Comparison of ENCODE assay signal across 11 cellular contexts in the genomic region with DNA sequence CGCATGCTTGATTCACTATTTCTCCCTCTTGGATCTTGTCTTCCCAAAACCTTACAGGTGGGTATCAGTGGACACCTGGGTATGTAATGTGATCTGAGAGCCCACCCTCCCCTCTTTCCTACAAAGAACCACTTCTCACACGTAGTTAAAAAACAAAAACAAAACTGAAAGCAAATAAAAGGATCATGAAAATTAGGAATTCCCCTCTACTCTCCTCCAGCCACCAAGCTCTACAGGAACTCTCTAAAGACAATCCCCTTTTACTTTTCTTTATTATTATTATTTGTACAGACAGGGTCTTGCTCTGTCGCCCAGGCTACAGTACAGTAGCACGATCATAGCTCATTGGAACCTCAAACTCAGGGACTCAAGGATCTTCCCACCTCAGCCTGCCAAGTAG. TPM values are rescaled to one million over a fixed set of nuclear protein-coding genes. Genes with fewer than 3 reads are reported as not detected.
DNase-seq lines count a peak whose midpoint lies in the region; ATAC-seq and TF ChIP-seq lines count a peak whose summit lies in the region.
"Had no signal": no experiment of that assay in that cellular context is flagged by ENCODE, and none has a peak within 500 bp of the region (broad histone marks: within the 10 kb centered on the region; RNA-seq: fewer than 3 reads in every experiment).

No MANE protein-coding gene starts in this region.

- no peaks in the 10 kb centered on the region for H3K27me3 Mint-ChIP-seq in activated T-helper 2 cell treated with anti-CD3 and anti-CD28 coated beads, Interferon-gamma antibody, Interleukin-2, Interleukin-4, amounts not matched to agents 10 μg/mL and 5 μg/mL and 100 μg/mL, durations not matched to agents 14 hours and 24 hours and 36 hours (ENCODE audit: low read depth)

- no peak for TF ChIP-seq CTCF in psoas muscle (IDR thresholded peaks at IDR 0.05)

- H3K4me1 Mint-ChIP-seq in activated T-helper 2 cell treated with anti-CD3 and anti-CD28 coated beads, Interferon-gamma antibody, Interleukin-2, Interleukin-4, amounts not matched to agents 10 μg/mL and 5 μg/mL and 100 μg/mL, durations not matched to agents 14 hours and 24 hours and 36 hours (ENCODE audit: low read depth): peaks cover 42% of the 10 kb centered on the region

- no peaks in the 10 kb centered on the region for H3K36me3 Mint-ChIP-seq in activated T-helper 2 cell treated with anti-CD3 and anti-CD28 coated beads, Interferon-gamma antibody, Interleukin-2, Interleukin-4, amounts not matched to agents 10 μg/mL and 5 μg/mL and 100 μg/mL, durations not matched to agents 14 hours and 24 hours and 36 hours (ENCODE audit: low read depth)

- H3K79me2 ChIP-seq in ACC112 (ENCODE audit: control insufficient read depth, insufficient read depth, low read length, unreplicated experiment): no peaks in the 10 kb centered on the region

- H3K4me3 ChIP-seq in ACC112 (ENCODE audit: low read depth, low read length) (no peak overlapping the region), psoas muscle (no peak overlapping the region)
- H3K4me3 ChIP-seq: ascending aorta had no signal

- H3K27ac Mint-ChIP-seq in activated T-helper 2 cell treated with anti-CD3 and anti-CD28 coated beads, Interferon-gamma antibody, Interleukin-2, Interleukin-4, amounts not matched to agents 10 μg/mL and 5 μg/mL and 100 μg/mL, durations not matched to agents 14 hours and 24 hours and 36 hours: peak overlapping the region; percentile 74

- H3K4me1 ChIP-seq in ACC112 (ENCODE audit: control insufficient read depth, insufficient read depth, low read length, unreplicated experiment) (peaks cover 22% of the 10 kb centered on the region), psoas muscle (no peaks in the 10 kb centered on the region)
- H3K4me1 ChIP-seq: ascending aorta had no signal

- H3K36me3 ChIP-seq in ACC112 (ENCODE audit: insufficient read depth, low read length) (no peaks in the 10 kb centered on the region), psoas muscle (ENCODE audit: insufficient read depth in 1 of 2, low read depth in 1 of 2) (no peaks in the 10 kb centered on the region)
- H3K36me3 ChIP-seq: ascending aorta had no signal

- H2AFZ ChIP-seq in ACC112 (ENCODE audit: low read length, unreplicated experiment): peak overlapping the region; percentile 47

- H3K4me3 Mint-ChIP-seq in activated T-helper 2 cell treated with anti-CD3 and anti-CD28 coated beads, Interferon-gamma antibody, Interleukin-2, Interleukin-4, amounts not matched to agents 10 μg/mL and 5 μg/mL and 100 μg/mL, durations not matched to agents 14 hours and 24 hours and 36 hours (ENCODE audit: low read depth): peak overlapping the region; percentile 58

- H3K27ac ChIP-seq in ACC112 (ENCODE audit: low read depth, low read length) (peak overlapping the region; percentile 45), psoas muscle (no peak overlapping the region)
- H3K27ac ChIP-seq: ascending aorta had no signal

- H3K9me3 ChIP-seq in psoas muscle: no peaks in the 10 kb centered on the region
- H3K9me3 ChIP-seq: ascending aorta had no signal

- ATAC-seq in GM18873 (IDR thresholded peaks at IDR 0.05; ENCODE audit: low FRiP score, unreplicated experiment): peak; percentile 75
- peak; percentile 51 for ATAC-seq in HG03039 (IDR thresholded peaks at IDR 0.05; ENCODE audit: unreplicated experiment)
- ATAC-seq in psoas muscle: no peak

- intact Hi-C loops in activated T-helper 2 cell treated with anti-CD3 and anti-CD28 coated beads, Interferon-gamma antibody, Interleukin-2, Interleukin-4, amounts not matched to agents 10 μg/mL and 5 μg/mL and 100 μg/mL, durations not matched to agents 14 hours and 24 hours and 36 hours (cut with micrococcal nuclease): no loop called here
- intact Hi-C loops in psoas muscle (cut with DNase I): no loop called here

- H3K27me3 ChIP-seq in ACC112 (ENCODE audit: insufficient read depth, low read length) (no peaks in the 10 kb centered on the region), psoas muscle (ENCODE audit: insufficient read depth in 3 of 3, low read length in 2 of 3) (no peaks in the 10 kb centered on the region)
- H3K27me3 ChIP-seq: ascending aorta had no signal

- no peak for DNase-seq in activated T-helper 2 cell treated with anti-CD3 and anti-CD28 coated beads, Interferon-gamma antibody, Interleukin-2, Interleukin-4, amounts not matched to agents 10 μg/mL and 5 μg/mL and 100 μg/mL, durations not matched to agents 14 hours and 24 hours and 36 hours (ENCODE audit: low spot score)
- DNase-seq in psoas muscle: no peak
- no peak for DNase-seq in OCI-M2 (lab: John Stamatoyannopoulos, UW; ENCODE audit: unreplicated experiment)
- DNase-seq in anterior cingulate cortex (lab: John Stamatoyannopoulos, UW): no peak
- DNase-seq in NCI-H1436 (lab: John Stamatoyannopoulos, UW): no peak
- DNase-seq: stimulated activated CD4-positive, alpha-beta T cell treated with anti-CD3 and anti-CD28 coated beads, Interleukin-2, amount 100 ng/mL, for 48 hours had no signal

- peaks cover 15% of the 10 kb centered on the region for H3K9me3 Mint-ChIP-seq in activated T-helper 2 cell treated with anti-CD3 and anti-CD28 coated beads, Interferon-gamma antibody, Interleukin-2, Interleukin-4, amounts not matched to agents 10 μg/mL and 5 μg/mL and 100 μg/mL, durations not matched to agents 14 hours and 24 hours and 36 hours

- 75 to 80% (median 80%) methylated on average over 4 of the region's 4 CpGs for WGBS in psoas muscle, 3 donors

RNA-seq across cellular contexts. Expression of a gene that starts 40.8 kb away (rescaled TPM):
- total RNA-seq in activated T-helper 2 cell treated with anti-CD3 and anti-CD28 coated beads, Interferon-gamma antibody, Interleukin-2, Interleukin-4, amounts not matched to agents 10 μg/mL and 5 μg/mL and 100 μg/mL, durations not matched to agents 14 hours and 24 hours and 36 hours: 7.0 and 12.2 TPM in 2 replicates
- total RNA-seq in psoas muscle: 10 to 100 TPM in 2 of 4 donors, 1 to 10 TPM in 2; 7.9 to 14.1 (median 11.2) TPM
- 1 to 10 TPM; 4.4 to 5.8 (median 4.9) TPM for polyA plus RNA-seq in psoas muscle

RNA-seq across cellular contexts. Expression of a gene that starts 53.6 kb away (rescaled TPM):
- total RNA-seq in activated T-helper 2 cell treated with anti-CD3 and anti-CD28 coated beads, Interferon-gamma antibody, Interleukin-2, Interleukin-4, amounts not matched to agents 10 μg/mL and 5 μg/mL and 100 μg/mL, durations not matched to agents 14 hours and 24 hours and 36 hours: 92.2 and 96.9 TPM in 2 replicates
- total RNA-seq in psoas muscle: under 1 TPM; 0.26 to 0.56 (median 0.41) TPM
- under 1 TPM; 0.19 to 0.38 (median 0.24) TPM for polyA plus RNA-seq in psoas muscle
- total RNA-seq: HT1080 had no signal

Comparison
In these comparisons a context has a peak if more than half of its experiments do, and no peak if none do; other contexts are left out.
1. ATAC-seq: peak in GM18873 (single experiment) and HG03039 (single experiment); none in psoas muscle (0 of 4).
2. RNA of a gene that starts 53.6 kb away (total RNA-seq): 92.2 to 96.9 TPM in activated T-helper 2 cell treated with anti-CD3 and anti-CD28 coated beads, Interferon-gamma antibody, Interleukin-2, Interleukin-4, amounts not matched to agents 10 μg/mL and 5 μg/mL and 100 μg/mL, durations not matched to agents 14 hours and 24 hours and 36 hours; 0.26 to 0.56 TPM in psoas muscle; every median in the first group is over 10 times any median in the second.